ENCODE assay signal across 1 cellular context in genomic region chr11:121564948-121565684, GRCh38.
TF ChIP-seq lines count a peak whose summit lies in the region.

No MANE protein-coding gene starts in this region.

TF ChIP-seq in HepG2, 621 proteins besides CTCF, POLR2A, EP300 and RAD21 (continued from another document and continues in another):
- TF ChIP-seq ZBTB40 (IDR thresholded peaks at IDR 0.05) (no peak), ZBTB40 (CRISPR knock-in tag; IDR thresholded peaks at IDR 0.05) (no peak; the same call in 1 of the 2 replicates), JUND (CRISPR knock-in tag; IDR thresholded peaks at IDR 0.05) (no peak), NFE2L1 (CRISPR knock-in tag; IDR thresholded peaks at IDR 0.05; ENCODE audit: borderline replicate concordance) (no peak), PHF21A (CRISPR knock-in tag; IDR thresholded peaks at IDR 0.05) (peak; percentile 83), SNAPC4 (CRISPR knock-in tag; IDR thresholded peaks at IDR 0.05) (no peak), FOXA1 (IDR thresholded peaks at IDR 0.05) (peak; percentile 86), FOXA1 (CRISPR knock-in tag; IDR thresholded peaks at IDR 0.05) (peak; percentile 85), ZNF510 (CRISPR knock-in tag; IDR thresholded peaks at IDR 0.05; ENCODE audit: low read depth) (no peak), IRF1 (CRISPR knock-in tag; IDR thresholded peaks at IDR 0.05; ENCODE audit: low read depth) (no peak), HNRNPUL1 (IDR thresholded peaks at IDR 0.05; ENCODE audit: low read depth, low read length) (no peak), ZNF513 (CRISPR knock-in tag; conservative IDR thresholded peaks at IDR 0.05) (no peak), SUZ12 (IDR thresholded peaks at IDR 0.05; ENCODE audit: low read depth, low read length) (no peak), ZNF749 (CRISPR knock-in tag; IDR thresholded peaks at IDR 0.05; ENCODE audit: borderline replicate concordance) (no peak), ZNF619 (CRISPR knock-in tag; IDR thresholded peaks at IDR 0.05) (no peak), NBN (conservative IDR thresholded peaks at IDR 0.05) (no peak), ZBTB46 (CRISPR knock-in tag; IDR thresholded peaks at IDR 0.05; ENCODE audit: borderline replicate concordance) (no peak), KDM2A (CRISPR knock-in tag; IDR thresholded peaks at IDR 0.05; ENCODE audit: borderline replicate concordance, low read depth) (no peak), MAFF (IDR thresholded peaks at IDR 0.05; ENCODE audit: low read depth, low read length) (no peak), BRD4 (CRISPR knock-in tag; IDR thresholded peaks at IDR 0.05) (no peak), ZBTB20 (CRISPR knock-in tag; IDR thresholded peaks at IDR 0.05; ENCODE audit: borderline replicate concordance, low read depth) (no peak), HCFC1 (IDR thresholded peaks at IDR 0.05; ENCODE audit: low read depth, low read length) (no peak), ARID3A (IDR thresholded peaks at IDR 0.05; ENCODE audit: low read depth, low read length) (peak; percentile 90), SKIL (CRISPR knock-in tag; IDR thresholded peaks at IDR 0.05; ENCODE audit: borderline replicate concordance) (peak; percentile 87), MIER3 (CRISPR knock-in tag; IDR thresholded peaks at IDR 0.05; ENCODE audit: borderline replicate concordance) (peak; percentile 84; the same call in 1 of the 2 replicates), ZBTB3 (CRISPR knock-in tag; IDR thresholded peaks at IDR 0.05; ENCODE audit: borderline replicate concordance, low read depth) (no peak), ZEB1 (IDR thresholded peaks at IDR 0.05; ENCODE audit: insufficient replicate concordance, low read depth) (no peak), ZNF652 (CRISPR knock-in tag; IDR thresholded peaks at IDR 0.05; ENCODE audit: borderline replicate concordance, low read depth) (peak; percentile 58; the same call in 1 of the 2 replicates)
- TF ChIP-seq, protein P1, sequence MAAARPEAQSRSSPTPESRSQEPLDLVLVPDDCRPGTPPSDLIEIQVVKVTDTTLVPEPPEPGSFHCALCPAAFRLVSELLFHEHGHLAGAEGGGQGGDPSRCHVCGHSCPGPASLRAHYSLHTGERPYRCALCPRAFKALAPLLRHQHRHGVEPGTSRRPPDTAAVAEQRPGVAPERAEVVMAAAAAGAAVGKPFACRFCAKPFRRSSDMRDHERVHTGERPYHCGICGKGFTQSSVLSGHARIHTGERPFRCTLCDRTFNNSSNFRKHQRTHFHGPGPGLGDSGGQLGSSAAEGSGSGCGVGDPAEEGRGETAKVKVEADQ (CRISPR knock-in tag; IDR thresholded peaks at IDR 0.05; ENCODE audit: borderline replicate concordance): no peak
- TF ChIP-seq, protein P2, sequence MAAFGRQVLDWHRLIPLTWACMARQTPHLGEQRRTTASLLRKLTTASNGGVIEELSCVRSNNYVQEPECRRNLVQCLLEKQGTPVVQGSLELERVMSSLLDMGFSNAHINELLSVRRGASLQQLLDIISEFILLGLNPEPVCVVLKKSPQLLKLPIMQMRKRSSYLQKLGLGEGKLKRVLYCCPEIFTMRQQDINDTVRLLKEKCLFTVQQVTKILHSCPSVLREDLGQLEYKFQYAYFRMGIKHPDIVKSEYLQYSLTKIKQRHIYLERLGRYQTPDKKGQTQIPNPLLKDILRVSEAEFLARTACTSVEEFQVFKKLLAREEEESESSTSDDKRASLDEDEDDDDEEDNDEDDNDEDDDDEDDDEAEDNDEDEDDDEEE (CRISPR knock-in tag; IDR thresholded peaks at IDR 0.05): no peak
